In the genomic region with DNA sequence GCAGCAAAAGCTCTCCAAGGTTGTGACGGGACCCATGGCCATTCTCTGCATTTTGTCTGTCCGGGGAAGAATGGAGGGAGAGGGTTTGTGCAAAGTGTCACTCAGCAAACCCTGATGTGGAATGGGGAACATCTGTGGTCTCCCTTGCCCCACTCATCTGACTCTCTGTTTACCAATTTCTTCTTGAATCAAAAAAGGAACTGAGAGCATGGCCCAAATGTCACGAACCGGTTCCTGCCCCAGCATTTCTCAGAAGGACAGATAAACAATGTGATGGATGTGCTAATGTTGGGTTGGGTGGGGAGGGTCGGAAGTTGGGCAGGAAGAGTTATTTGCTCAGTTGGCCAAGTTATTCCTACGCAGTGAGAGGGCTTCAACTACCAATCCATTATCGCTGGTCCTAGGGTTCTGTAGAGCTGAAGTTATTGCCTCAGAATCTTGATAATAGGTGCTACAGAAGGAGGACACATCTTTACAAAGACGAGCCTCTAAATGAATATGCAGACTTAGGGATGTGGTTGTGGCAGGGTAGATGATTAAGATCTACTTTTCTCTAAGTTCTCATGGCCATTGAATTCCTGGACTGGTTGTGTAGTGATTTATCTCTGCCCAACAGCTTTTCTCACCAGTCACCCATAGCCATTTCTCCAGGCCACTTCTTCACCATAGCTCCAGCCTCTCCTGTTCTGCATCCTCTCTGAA, we compare ENCODE assay signal across 11 cellular contexts. TPM values are rescaled to one million over a fixed set of nuclear protein-coding genes. Genes with fewer than 3 reads are reported as not detected.
DNase-seq lines count a peak whose midpoint lies in the region; ATAC-seq and TF ChIP-seq lines count a peak whose summit lies in the region.
"Had no signal": no experiment of that assay in that cellular context is flagged by ENCODE, and none has a peak within 500 bp of the region (broad histone marks: within the 10 kb centered on the region; RNA-seq: fewer than 3 reads in every experiment).

No MANE protein-coding gene starts in this region.

- peaks cover 54% of the 10 kb centered on the region for H3K4me1 Mint-ChIP-seq in activated T-cell treated with anti-CD3 and anti-CD28 coated beads, Interleukin-2, amount 50 U/mL, for 72 hours (ENCODE audit: low read depth)

- H3K27ac ChIP-seq in upper lobe of right lung, result peak overlapping the region; percentile 65

- H3K27me3 ChIP-seq in upper lobe of right lung, result no peaks in the 10 kb centered on the region

- intact Hi-C loops in left colon (cut with DNase I, micrococcal nuclease), result loop anchor here in 1 of 2 donors (5.0 to 10.0 kb wide), 2 partner anchors 93 to 255 kb away; no protein-coding TSS in a partner anchor
- intact Hi-C loops in upper lobe of right lung (cut with DNase I), result loop anchor here (10.0 kb wide), 1 partner anchor 255 kb away; no protein-coding TSS in a partner anchor

- no peak overlapping the region for H3K4me3 ChIP-seq in upper lobe of right lung

- H3K9me3 ChIP-seq in upper lobe of right lung, result no peaks in the 10 kb centered on the region

- TF ChIP-seq CTCF in upper lobe of right lung (IDR thresholded peaks at IDR 0.05), result no peak

- no peaks in the 10 kb centered on the region for H3K36me3 Mint-ChIP-seq in activated T-cell treated with anti-CD3 and anti-CD28 coated beads, Interleukin-2, amount 50 U/mL, for 72 hours (ENCODE audit: insufficient read depth in 2 of 2)

- no peaks in the 10 kb centered on the region for H3K9me3 Mint-ChIP-seq in activated T-cell treated with anti-CD3 and anti-CD28 coated beads, Interleukin-2, amount 50 U/mL, for 72 hours
- H3K9me3 Mint-ChIP-seq: nephron had no signal

- H3K27ac Mint-ChIP-seq in activated T-cell treated with anti-CD3 and anti-CD28 coated beads, Interleukin-2, amount 50 U/mL, for 72 hours, result peak overlapping the region; percentile 31
- H3K27ac Mint-ChIP-seq: nephron had no signal

- DNase-seq in activated T-cell treated with anti-CD3 and anti-CD28 coated beads, Interleukin-2, amount 50 U/mL, for 72 hours, result no peak
- no peak for DNase-seq in activated T-cell treated with anti-CD3 and anti-CD28 coated beads, Interleukin-2, amount 50 U/mL, for 48 hours
- DNase-seq in RPMI8226, result peak; percentile 30
- DNase-seq in left colon, result no peak
- no peak for DNase-seq in upper lobe of right lung
- DNase-seq: activated gamma-delta T cell, GDM1 had no signal

- no peak for ATAC-seq in activated T-cell treated with anti-CD3 and anti-CD28 coated beads, Interleukin-2, amount 50 U/mL, for 72 hours (replicated peaks in 1 of 2)
- ATAC-seq in left colon (peak; percentile 14), upper lobe of right lung (peak; percentile 74), GM21526 (IDR thresholded peaks at IDR 0.05; ENCODE audit: low FRiP score, unreplicated experiment) (no peak), GM19351 (IDR thresholded peaks at IDR 0.05; ENCODE audit: unreplicated experiment) (no peak), GM19463 (IDR thresholded peaks at IDR 0.05; ENCODE audit: unreplicated experiment) (no peak)

- H3K36me3 ChIP-seq in upper lobe of right lung, result no peaks in the 10 kb centered on the region

- no peak overlapping the region for H3K4me3 Mint-ChIP-seq in activated T-cell treated with anti-CD3 and anti-CD28 coated beads, Interleukin-2, amount 50 U/mL, for 72 hours
- H3K4me3 Mint-ChIP-seq: nephron had no signal

- H3K4me1 ChIP-seq in upper lobe of right lung, result peaks cover 21% of the 10 kb centered on the region

- H3K27me3 Mint-ChIP-seq in activated T-cell treated with anti-CD3 and anti-CD28 coated beads, Interleukin-2, amount 50 U/mL, for 72 hours (ENCODE audit: low read depth), result peaks cover 4% of the 10 kb centered on the region

RNA-seq across cellular contexts. Expression of a gene that starts 9.6 kb away (rescaled TPM):
- total RNA-seq in activated T-cell treated with anti-CD3 and anti-CD28 coated beads, Interleukin-2, amount 50 U/mL, for 72 hours, result 10 to 100 TPM; 33.0 to 41.1 TPM
- total RNA-seq in left colon (10 to 100 TPM; 13.3 to 17.4 TPM), upper lobe of right lung (19.3 TPM)

RNA-seq across cellular contexts. Expression of a gene that starts 18.7 kb away (rescaled TPM):
- total RNA-seq in activated T-cell treated with anti-CD3 and anti-CD28 coated beads, Interleukin-2, amount 50 U/mL, for 72 hours, result 1 to 10 TPM in 1 of 2 donors, under 1 TPM in 1; 0.43 to 1.2 TPM
- total RNA-seq in left colon (not detected), upper lobe of right lung (2.0 TPM)

RNA-seq across cellular contexts. Expression of a gene that starts 26.1 kb away (rescaled TPM):
- total RNA-seq in activated T-cell treated with anti-CD3 and anti-CD28 coated beads, Interleukin-2, amount 50 U/mL, for 72 hours, result 10 to 100 TPM; 23.7 to 28.4 TPM
- total RNA-seq in left colon, result 10 to 100 TPM; 23.8 to 26.1 TPM
- total RNA-seq in upper lobe of right lung, result 32.0 TPM

RNA-seq across cellular contexts. Expression of a gene that starts 33.0 kb away (rescaled TPM):
- under 1 TPM in 1 of 2 donors, not detected in 1; 0.30 TPM for total RNA-seq in activated T-cell treated with anti-CD3 and anti-CD28 coated beads, Interleukin-2, amount 50 U/mL, for 72 hours
- total RNA-seq in left colon, result 1 to 10 TPM in 1 of 2 donors, under 1 TPM in 1; 0.34 to 1.6 TPM
- 0.32 TPM for total RNA-seq in upper lobe of right lung

Comparison
In these comparisons a context has a peak if more than half of its experiments do, and no peak if none do; other contexts are left out.
1. ATAC-seq: peak in left colon (single experiment) and upper lobe of right lung (single experiment); none in activated T-cell treated with anti-CD3 and anti-CD28 coated beads, Interleukin-2, amount 50 U/mL, for 72 hours (0 of 2), GM21526 (single experiment), GM19351 (single experiment) and GM19463 (single experiment).